In the genomic region with DNA sequence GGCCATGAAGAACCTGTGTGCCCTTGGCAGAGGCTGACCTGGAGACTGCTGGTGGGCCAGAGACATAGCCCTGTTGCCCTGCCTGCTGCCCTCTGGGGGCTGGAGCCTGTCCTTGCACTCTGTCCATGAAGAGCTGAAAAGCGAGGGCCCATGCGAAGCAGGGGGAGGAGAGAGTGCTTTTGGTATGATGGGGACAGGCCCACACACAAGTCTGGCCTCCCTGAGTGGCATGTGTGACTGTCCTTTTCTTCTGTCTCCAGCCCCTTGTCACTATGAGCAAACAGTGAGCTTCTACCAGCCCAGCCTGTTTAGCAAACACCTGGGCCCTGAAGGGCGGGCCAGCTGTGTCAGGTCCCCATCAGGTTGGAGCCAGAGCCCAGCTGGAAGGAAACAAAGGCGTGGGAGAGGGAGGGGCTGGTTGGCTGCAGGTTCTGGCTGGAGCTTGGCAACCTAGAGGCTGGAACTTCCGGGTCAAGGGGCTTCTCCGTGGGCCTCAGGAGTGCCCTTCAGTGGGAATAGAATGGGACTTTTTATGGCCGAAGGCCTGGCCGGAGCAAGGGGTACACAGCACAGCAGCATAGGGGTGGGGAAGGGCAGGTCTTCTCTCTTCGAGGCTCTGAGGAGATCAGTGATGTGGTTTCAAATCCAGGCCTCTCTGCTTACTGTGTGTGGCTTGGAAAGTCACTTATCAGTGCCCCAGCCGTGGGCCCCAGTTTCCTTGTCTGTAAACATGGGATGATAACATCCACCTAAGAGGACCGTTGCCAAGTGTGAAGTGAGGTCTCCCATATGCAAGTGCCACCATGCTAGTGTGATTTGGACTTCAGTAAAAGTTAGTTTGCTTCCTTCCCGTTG, we compare ENCODE assay signal across 8 cellular contexts. TPM values are rescaled to one million over a fixed set of nuclear protein-coding genes. Genes with fewer than 3 reads are reported as not detected.
DNase-seq lines count a peak whose midpoint lies in the region; ATAC-seq and TF ChIP-seq lines count a peak whose summit lies in the region.

No MANE protein-coding gene starts in this region.

- peaks cover 30% of the 10 kb centered on the region for H3K4me1 ChIP-seq in mucosa of descending colon (ENCODE audit: low read depth)

- ATAC-seq in GM18502 (IDR thresholded peaks at IDR 0.05; ENCODE audit: poor library complexity, unreplicated experiment), result peak; percentile 82
- ATAC-seq in HG03457 (IDR thresholded peaks at IDR 0.05; ENCODE audit: unreplicated experiment), result peak; percentile 63
- ATAC-seq in mucosa of descending colon, result peak; percentile 78

- no peaks in the 10 kb centered on the region for H3K27me3 ChIP-seq in BJ (ENCODE audit: control insufficient read depth, insufficient read depth, low read length)

- intact Hi-C loops in mucosa of descending colon (cut with DNase I, micrococcal nuclease), result no loop called here

- CTCF ChIA-PET in BJ (lab: Yijun Ruan, JAX), result interaction anchor here (0.7 to 8.9 kb wide), 6 partner anchors 10 to 303 kb away, joined by 3 to 78 read pairs (median 10); no protein-coding TSS in a partner anchor

- H3K4me3 ChIP-seq in BJ (ENCODE audit: low read depth, low read length) (no peak overlapping the region), mucosa of descending colon (no peak overlapping the region)

- H3K9me3 ChIP-seq in mucosa of descending colon, result no peaks in the 10 kb centered on the region

- POLR2A ChIA-PET in BJ (lab: Charles Lee), result no interaction called here

- peaks cover 10% of the 10 kb centered on the region for H3K36me3 ChIP-seq in BJ (ENCODE audit: control insufficient read depth, insufficient read depth, low read length)
- H3K36me3 ChIP-seq in mucosa of descending colon (ENCODE audit: low read depth), result no peaks in the 10 kb centered on the region

- TF ChIP-seq CTCF in BJ (IDR thresholded peaks at IDR 0.05; ENCODE audit: insufficient read depth, low read depth, low read length) (peak; percentile 69), mucosa of descending colon (IDR thresholded peaks at IDR 0.05) (peak; percentile 18)

- DNase-seq in BJ (ENCODE audit: low read depth) (no peak), SHP77 (lab: John Stamatoyannopoulos, UW) (peak; percentile 27 to 68), cerebellar cortex (ENCODE audit: low spot score) (peak; percentile 26), mucosa of descending colon (peak; percentile 85 to 89 (median 86)), NCI-H1930 (lab: John Stamatoyannopoulos, UW) (no peak)
- no peak for DNase-seq in effector CD4-positive, alpha-beta T cell

RNA-seq across cellular contexts. Expression of gene QSOX1, which starts 14.3 kb away (rescaled TPM):
- polyA plus RNA-seq in BJ (2011; rRNA removed), result 240 and 503 TPM in 2 replicates
- 70.4 and 75.4 TPM in 2 replicates for polyA minus RNA-seq in BJ (2011; rRNA and poly(A)+ RNA removed)
- total RNA-seq in mucosa of descending colon, result 100 to 1,000 TPM in 2 of 3 donors, 10 to 100 TPM in 1; 96.4 to 260 (median 185) TPM

Comparison
In these comparisons a context has a peak if more than half of its experiments do, and no peak if none do; other contexts are left out.
1. DNase-seq: peak in SHP77 (2 of 2), cerebellar cortex (single experiment) and mucosa of descending colon (3 of 3); none in BJ (single experiment), effector CD4-positive, alpha-beta T cell (single experiment) and NCI-H1930 (0 of 2).
2. Peak in every context shown above with its lines, with median percentiles within 50 percentile points of each other: ATAC-seq.